26 cellular contexts compared by ENCODE assay signal in the genomic region with DNA sequence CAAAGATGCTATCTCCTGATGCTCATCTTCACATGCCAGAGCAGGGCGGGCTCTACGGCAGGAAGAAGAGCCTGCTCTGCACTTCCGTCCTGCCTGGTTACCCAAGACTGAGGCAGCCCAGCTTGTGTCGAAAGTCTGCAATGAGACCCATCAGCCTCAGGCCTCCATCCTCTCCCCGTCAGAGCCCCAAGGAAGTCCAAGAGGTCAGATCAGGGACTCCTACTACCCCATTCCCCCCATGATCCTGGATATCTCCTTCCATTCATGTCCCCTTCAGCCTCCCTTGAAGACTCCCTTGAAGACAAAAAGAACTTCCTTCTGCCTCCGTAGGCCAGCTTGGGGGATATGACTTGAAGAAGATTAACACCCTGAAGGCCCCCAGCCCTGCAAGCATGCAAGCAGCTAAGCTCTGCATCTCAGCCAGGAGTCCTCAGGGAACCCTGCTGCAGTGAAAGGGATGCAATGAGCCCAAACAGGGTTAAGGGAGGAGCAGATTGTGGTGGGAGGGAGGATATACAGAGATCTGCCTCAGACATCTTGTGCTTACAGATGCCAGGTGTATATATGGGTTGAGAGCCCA.
"Had no signal": no experiment of that assay in that cellular context is flagged by ENCODE, and none has a peak within 500 bp of the region (broad histone marks: within the 10 kb centered on the region; RNA-seq: fewer than 3 reads in every experiment).

No MANE protein-coding gene starts in this region.

- DNase-seq: activated CD4-positive, alpha-beta T cell treated with anti-CD3 and anti-CD28 coated beads for 36 hours; activated CD4-positive, alpha-beta T cell treated with anti-CD3 and anti-CD28 coated beads, Interleukin-2, amount 50 U/mL, for 1 hour; activated CD8-positive, alpha-beta T cell treated with anti-CD3 and anti-CD28 coated beads for 36 hours; activated gamma-delta T cell; activated naive CD4-positive, alpha-beta T cell treated with anti-CD3 and anti-CD28 coated beads for 36 hours; activated T-cell treated with anti-CD3 and anti-CD28 coated beads for 4 hours; activated T-cell treated with anti-CD3 and anti-CD28 coated beads, Interleukin-2, amount 50 U/mL, for 48 hours; amygdala; KG1; NCI-H1092 treated with DMSO at 0.1 percent for 48 hours; NCI-H1436; NCI-H1694 treated with DMSO at 0.1 percent for 48 hours; NCI-H2029 treated with DMSO at 0.1 percent for 48 hours; NCI-H345; NCI-H510A; NCI-H526 treated with DMSO at 0.1 percent for 48 hours; NCI-H82; SIG-M5; T-helper 2 cell; T1000 had no signal

- H3K27ac Mint-ChIP-seq: activated CD4-positive, alpha-beta T cell treated with anti-CD3 and anti-CD28 coated beads for 36 hours; activated CD8-positive, alpha-beta T cell treated with anti-CD3 and anti-CD28 coated beads for 36 hours; activated naive CD4-positive, alpha-beta T cell treated with anti-CD3 and anti-CD28 coated beads for 36 hours; activated naive CD8-positive, alpha-beta T cell; activated T-helper 17 cell treated with anti-CD3 and anti-CD28 coated beads, Interleukin-2, amount 50 U/mL, for 72 hours; brain; IgD-negative memory B cell; T-cell had no signal

- H3K36me3 Mint-ChIP-seq: activated naive CD8-positive, alpha-beta T cell; T-cell had no signal

- H3K4me1 Mint-ChIP-seq: activated CD4-positive, alpha-beta T cell treated with anti-CD3 and anti-CD28 coated beads for 36 hours; activated T-helper 17 cell treated with anti-CD3 and anti-CD28 coated beads, Interleukin-2, amount 50 U/mL, for 72 hours; T-cell had no signal

- ATAC-seq: activated CD4-positive, alpha-beta T cell treated with anti-CD3 and anti-CD28 coated beads for 36 hours; activated CD8-positive, alpha-beta T cell treated with anti-CD3 and anti-CD28 coated beads for 36 hours; activated T-helper 17 cell treated with anti-CD3 and anti-CD28 coated beads, Interleukin-2, amount 50 U/mL, for 72 hours; T-cell had no signal

- H3K4me3 Mint-ChIP-seq: activated CD4-positive, alpha-beta T cell treated with anti-CD3 and anti-CD28 coated beads for 36 hours; activated CD8-positive, alpha-beta T cell treated with anti-CD3 and anti-CD28 coated beads for 36 hours; activated naive CD4-positive, alpha-beta T cell treated with anti-CD3 and anti-CD28 coated beads for 36 hours; activated naive CD8-positive, alpha-beta T cell; activated T-helper 17 cell treated with anti-CD3 and anti-CD28 coated beads, Interleukin-2, amount 50 U/mL, for 72 hours; brain; IgD-negative memory B cell; T-cell had no signal

- H3K27ac ChIP-seq: VCaP had no signal
